Comparison of ENCODE assay signal across 19 cellular contexts in the genomic region with DNA sequence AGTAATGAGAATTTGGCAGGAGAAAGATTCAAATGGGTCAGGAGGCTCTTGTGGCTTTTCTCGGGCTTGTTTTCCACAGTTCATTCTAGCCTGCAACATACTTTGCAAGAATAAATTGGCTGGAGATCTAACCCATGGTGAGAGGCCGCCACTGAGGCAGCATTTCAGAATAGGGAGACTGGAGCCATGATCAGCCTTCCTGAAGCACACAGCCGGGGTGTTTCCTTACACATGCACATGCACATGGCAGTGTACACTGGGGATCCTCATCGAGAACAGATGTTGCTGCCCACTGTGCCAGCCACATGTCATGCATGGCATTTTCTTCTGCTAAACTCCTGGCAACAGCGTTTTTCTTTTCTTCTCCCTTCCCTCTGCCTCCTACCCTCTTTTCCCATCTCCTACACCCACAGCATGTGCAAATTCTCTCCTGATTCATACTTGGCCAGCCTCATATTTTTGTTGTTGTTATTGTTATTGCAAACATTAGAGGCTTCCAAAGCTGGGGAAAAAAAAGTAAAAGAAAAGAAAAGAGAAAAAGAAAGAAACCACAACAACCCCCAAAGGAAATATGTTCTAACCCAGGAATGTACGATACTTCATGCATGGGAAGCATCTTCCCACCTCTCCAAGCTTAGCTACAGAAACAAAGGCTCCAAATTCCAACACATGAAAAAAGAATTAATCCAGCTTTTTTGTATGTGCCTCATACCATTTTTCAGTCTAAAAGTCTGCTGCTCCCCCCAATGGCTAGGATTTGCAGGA.
DNase-seq lines count a peak whose midpoint lies in the region; ATAC-seq, FAIRE-seq and TF ChIP-seq lines count a peak whose summit lies in the region.
"Had no signal": no experiment of that assay in that cellular context is flagged by ENCODE, and none has a peak within 500 bp of the region (broad histone marks: within the 10 kb centered on the region; RNA-seq: fewer than 3 reads in every experiment).

No MANE protein-coding gene starts in this region.

- H3K4me3 ChIP-seq in HepG2 (replicated peaks in 1 of 3; ENCODE audit: insufficient read depth in 1 of 3, low read depth in 2 of 3, low read length in 3 of 3) (no peak overlapping the region), right lobe of liver (no peak overlapping the region), neuronal stem cell (ENCODE audit: low read length in 2 of 2) (no peak overlapping the region), prostate gland (no peak overlapping the region), hepatocyte (no peak overlapping the region)

- H3K79me1 ChIP-seq in neuronal stem cell (ENCODE audit: low read depth, low read length): no peaks in the 10 kb centered on the region

- H3K4me1 Mint-ChIP-seq in effector memory CD8-positive, alpha-beta T cell (ENCODE audit: low read depth in 2 of 2): no peaks in the 10 kb centered on the region

- no TSS peak for BruUV-seq in HepG2 (replicated peaks; lab: Mats Ljungman, UMichigan)

- H4K8ac ChIP-seq in neuronal stem cell (ENCODE audit: low read depth, low read length): no peak overlapping the region

- H3K9me3 Mint-ChIP-seq in effector memory CD8-positive, alpha-beta T cell: peaks cover 0 to 4% of the 10 kb centered on the region in 2 donors
- H3K9me3 Mint-ChIP-seq: CD4-positive, alpha-beta T cell had no signal

- H3K4ac ChIP-seq in neuronal stem cell (ENCODE audit: low read length): no peak overlapping the region

- H3K27me3 Mint-ChIP-seq in effector memory CD8-positive, alpha-beta T cell: no peaks in the 10 kb centered on the region
- H3K27me3 Mint-ChIP-seq: CD4-positive, alpha-beta T cell had no signal

- CTCF ChIA-PET in HepG2 (lab: Yijun Ruan, JAX; ENCODE audit: low intra/inter-chr PET ratio, low total read pairs): no interaction called here

- no peaks in the 10 kb centered on the region for H4K20me1 ChIP-seq in HepG2 (ENCODE audit: insufficient read depth, low read length)
- no peaks in the 10 kb centered on the region for H4K20me1 ChIP-seq in hepatocyte (ENCODE audit: insufficient read depth, poor library complexity, severe bottlenecking)

- no peak overlapping the region for H2BK15ac ChIP-seq in neuronal stem cell (ENCODE audit: low read length)

- H3K9me2 ChIP-seq in hepatocyte (replicated peaks; ENCODE audit: insufficient read depth): no peaks in the 10 kb centered on the region

- no peak overlapping the region for H2BK5ac ChIP-seq in neuronal stem cell (ENCODE audit: low read length)

- in situ Hi-C loops in HepG2 (cut with HindIII; ENCODE audit: extremely low pct_ligation_motif_present, low pct_unique_long_range_greater_than_20kb): no loop called here

- H3K23ac ChIP-seq in neuronal stem cell (ENCODE audit: low read depth, low read length, poor library complexity): no peak overlapping the region

- no peaks in the 10 kb centered on the region for H3K79me2 ChIP-seq in HepG2 (ENCODE audit: insufficient read depth, low read length)
- no peaks in the 10 kb centered on the region for H3K79me2 ChIP-seq in hepatocyte

- H3K36me3 Mint-ChIP-seq in effector memory CD8-positive, alpha-beta T cell (ENCODE audit: insufficient read depth): no peaks in the 10 kb centered on the region

- TF ChIP-seq CTCF in HepG2 (CRISPR knock-in tag; IDR thresholded peaks at IDR 0.05): no peak
- TF ChIP-seq CTCF in right lobe of liver (IDR thresholded peaks at IDR 0.05): no peak
- no peak for TF ChIP-seq CTCF in prostate gland (IDR thresholded peaks at IDR 0.05)
- TF ChIP-seq CTCF in hepatocyte (IDR thresholded peaks at IDR 0.05; ENCODE audit: poor library complexity): no peak

- H2AK5ac ChIP-seq in neuronal stem cell (ENCODE audit: low read depth, low read length): no peak overlapping the region

- no peak overlapping the region for H3K27ac Mint-ChIP-seq in effector memory CD8-positive, alpha-beta T cell
- H3K27ac Mint-ChIP-seq: CD4-positive, alpha-beta T cell had no signal

- H3K14ac ChIP-seq in neuronal stem cell (ENCODE audit: low read length): no peak overlapping the region

- no peak for TF ChIP-seq RAD21 in HepG2 (CRISPR knock-in tag; IDR thresholded peaks at IDR 0.05)

- H3K9me3 ChIP-seq in HepG2 (ENCODE audit: low read length): no peaks in the 10 kb centered on the region
- H3K9me3 ChIP-seq in right lobe of liver: no peaks in the 10 kb centered on the region
- H3K9me3 ChIP-seq in neuronal stem cell (replicated peaks in 1 of 2; ENCODE audit: control insufficient read depth in 2 of 2, insufficient read depth in 1 of 2, low read depth in 1 of 2, low read length in 2 of 2): no peaks in the 10 kb centered on the region
- no peaks in the 10 kb centered on the region for H3K9me3 ChIP-seq in prostate gland
- H3K9me3 ChIP-seq in hepatocyte (ENCODE audit: low read depth): no peaks in the 10 kb centered on the region

- no peak overlapping the region for H3K27ac ChIP-seq in HepG2 (ENCODE audit: extremely low read length, insufficient read depth, low read length)
- no peak overlapping the region for H3K27ac ChIP-seq in right lobe of liver
- no peak overlapping the region for H3K27ac ChIP-seq in neuronal stem cell (replicated peaks; ENCODE audit: low read length)
- no peak overlapping the region for H3K27ac ChIP-seq in prostate gland
- H3K27ac ChIP-seq in hepatocyte: no peak overlapping the region

- no peak overlapping the region for H4K91ac ChIP-seq in neuronal stem cell (ENCODE audit: low read depth, low read length, poor library complexity)

- ATAC-seq in HepG2: no peak
- ATAC-seq in right lobe of liver: no peak
- ATAC-seq in effector memory CD8-positive, alpha-beta T cell (replicated peaks): no peak

- no peak for FAIRE-seq in HepG2 (lab: Jason Lieb, UNC)
- FAIRE-seq: RCC 7860 had no signal

- H3K18ac ChIP-seq in neuronal stem cell (ENCODE audit: low read length): peak overlapping the region; percentile 6

- H2AFZ ChIP-seq in HepG2 (ENCODE audit: low read length) (no peak overlapping the region), neuronal stem cell (ENCODE audit: low read length) (no peak overlapping the region), hepatocyte (no peak overlapping the region)

- intact Hi-C loops in HepG2 (cut with micrococcal nuclease; ENCODE audit: unreplicated experiment) (no loop called here), right lobe of liver (cut with DNase I) (no loop called here), prostate gland (cut with DNase I) (no loop called here)

- no peak overlapping the region for H3K4me3 Mint-ChIP-seq in effector memory CD8-positive, alpha-beta T cell
- H3K4me3 Mint-ChIP-seq: CD4-positive, alpha-beta T cell had no signal

- WGBS in HepG2 (ENCODE audit: low lambda C conversion rate): 0% methylated on average over 5 of the region's 6 CpGs
- 81% methylated on average over 6 of the region's 6 CpGs for WGBS in right lobe of liver (ENCODE audit: insufficient coverage, low coverage, low lambda C conversion rate, missing lambda C conversion rate)
- no CpG with 5 or more reads among the region's 6 CpGs for WGBS in neuronal stem cell (ENCODE audit: extremely low coverage in 2 of 2, insufficient read length in 2 of 2, insufficient replicate concordance in 1 of 2), 2 donors
- WGBS in prostate gland: 76% methylated on average over 6 of the region's 6 CpGs
- WGBS in hepatocyte (ENCODE audit: low lambda C conversion rate, missing lambda C conversion rate): 93% methylated on average over 6 of the region's 6 CpGs

- POLR2A ChIA-PET in HepG2 (lab: Yijun Ruan, JAX): no interaction called here

- H3K27me3 ChIP-seq in HepG2 (ENCODE audit: control insufficient read depth in 1 of 2, insufficient read depth in 2 of 2, low read length in 2 of 2) (0 out of 5 replicates have a peak, but pooled peaks cover 0 to 2% of the 10 kb centered on the region in 2 experiments), right lobe of liver (no peaks in the 10 kb centered on the region), neuronal stem cell (ENCODE audit: control insufficient read depth in 3 of 3, insufficient read depth in 3 of 3, low read depth in 1 of 3, low read length in 3 of 3) (no peaks in the 10 kb centered on the region), prostate gland (replicated peaks; ENCODE audit: insufficient read depth) (no peaks in the 10 kb centered on the region), hepatocyte (no peaks in the 10 kb centered on the region)

- H3K4me1 ChIP-seq in HepG2 (ENCODE audit: insufficient read depth, low read length) (no peaks in the 10 kb centered on the region), right lobe of liver (no peaks in the 10 kb centered on the region), neuronal stem cell (ENCODE audit: control insufficient read depth in 2 of 2, insufficient read depth in 1 of 2, low read depth in 1 of 2, low read length in 2 of 2) (no peaks in the 10 kb centered on the region), prostate gland (replicated peaks) (no peaks in the 10 kb centered on the region), hepatocyte (ENCODE audit: insufficient read depth) (no peaks in the 10 kb centered on the region)

- H3K36me3 ChIP-seq in HepG2 (replicated peaks in 1 of 2; ENCODE audit: control insufficient read depth in 1 of 2, insufficient read depth in 2 of 2, low read length in 2 of 2) (no peaks in the 10 kb centered on the region), right lobe of liver (no peaks in the 10 kb centered on the region), neuronal stem cell (replicated peaks in 1 of 2; ENCODE audit: control insufficient read depth in 2 of 2, insufficient read depth in 2 of 2, low read length in 2 of 2) (no peaks in the 10 kb centered on the region), prostate gland (no peaks in the 10 kb centered on the region), hepatocyte (replicated peaks; ENCODE audit: insufficient read depth, low read depth) (no peaks in the 10 kb centered on the region)

- H3K9ac ChIP-seq in HepG2 (ENCODE audit: insufficient read depth, low read depth, low read length): no peak overlapping the region
- no peak overlapping the region for H3K9ac ChIP-seq in neuronal stem cell (ENCODE audit: low read depth, low read length, poor library complexity)

- H3K4me2 ChIP-seq in HepG2 (ENCODE audit: low read depth, low read length) (no peak overlapping the region), neuronal stem cell (ENCODE audit: insufficient read depth, low read length, poor library complexity, severe bottlenecking) (no peak overlapping the region), hepatocyte (no peak overlapping the region)

- no peak overlapping the region for H2BK12ac ChIP-seq in neuronal stem cell (ENCODE audit: low read length)

- H2BK120ac ChIP-seq in neuronal stem cell (ENCODE audit: low read depth, low read length): no peak overlapping the region

- no peak for TF ChIP-seq POLR2A in HepG2 (IDR thresholded peaks at IDR 0.05; ENCODE audit: insufficient read depth in 1 of 2, low read depth in 2 of 2, low read length in 2 of 2)
- no peak for TF ChIP-seq POLR2A in right lobe of liver (IDR thresholded peaks at IDR 0.05)
- no peak for TF ChIP-seq POLR2A in prostate gland (IDR thresholded peaks at IDR 0.05)

- DNase-seq in HepG2 (ENCODE audit: low spot score) (no peak), right lobe of liver (no peak), astrocyte of the hippocampus (ENCODE audit: low read depth, low spot score) (peak; percentile 71), neuronal stem cell (ENCODE audit: low spot score) (no peak), prostate gland (ENCODE audit: low spot score) (no peak), hepatocyte (ENCODE audit: low spot score) (no peak)
- no peak for DNase-seq in effector memory CD8-positive, alpha-beta T cell
- no peak for DNase-seq in activated CD8-positive, alpha-beta memory T cell treated with anti-CD3 and anti-CD28 coated beads, Interleukin-2, amount 50 U/mL, for 48 hours
- DNase-seq: 8988T; Calu3; CD4-positive, alpha-beta T cell; H7; Karpas-422; NCI-H1417; NCI-H1930; NCI-H2171 treated with DMSO at 0.1 percent for 48 hours; NCI-H510A; SHP77 had no signal

- TF ChIP-seq EP300 in HepG2 (IDR thresholded peaks at IDR 0.05; ENCODE audit: low read depth in 2 of 2, low read length in 2 of 2) (no peak), HepG2 (CRISPR knock-in tag; IDR thresholded peaks at IDR 0.05; ENCODE audit: borderline replicate concordance) (no peak)
